Comparison of ENCODE assay signal across 15 cellular contexts in genomic region chr5:139415869-139416268, GRCh38. TPM values are rescaled to one million over a fixed set of nuclear protein-coding genes. Genes with fewer than 3 reads are reported as not detected.
DNase-seq lines count a peak whose midpoint lies in the region; ATAC-seq and TF ChIP-seq lines count a peak whose summit lies in the region.
"Had no signal": no experiment of that assay in that cellular context is flagged by ENCODE, and none has a peak within 500 bp of the region (broad histone marks: within the 10 kb centered on the region; RNA-seq: fewer than 3 reads in every experiment).

No MANE protein-coding gene starts in this region.

- no peak for TF ChIP-seq CTCF in right lobe of liver (IDR thresholded peaks at IDR 0.05)

- ATAC-seq in activated CD8-positive, alpha-beta memory T cell treated with anti-CD3 and anti-CD28 coated beads, Interleukin-2, amount 10 ng/mL, durations not matched to agents 7 days and 5 days = peak; percentile 38
- ATAC-seq in T-helper 17 cell = no peak
- no peak for ATAC-seq in stimulated activated naive CD8-positive, alpha-beta T cell treated with anti-CD3 and anti-CD28 coated beads, Interleukin-15, amount 100 ng/mL, for 72 hours
- ATAC-seq in right lobe of liver = no peak

- H3K4me3 Mint-ChIP-seq in activated CD8-positive, alpha-beta memory T cell treated with anti-CD3 and anti-CD28 coated beads, Interleukin-2, amount 10 ng/mL, durations not matched to agents 7 days and 5 days = peak overlapping the region; percentile 12
- H3K4me3 Mint-ChIP-seq in T-helper 17 cell = no peak overlapping the region
- H3K4me3 Mint-ChIP-seq in stimulated activated naive CD8-positive, alpha-beta T cell treated with anti-CD3 and anti-CD28 coated beads, Interleukin-15, amount 100 ng/mL, for 72 hours = peak overlapping the region; percentile 69 to 76

- no peaks in the 10 kb centered on the region for H3K36me3 ChIP-seq in right lobe of liver

- intact Hi-C loops in right lobe of liver (cut with DNase I) = no loop called here

- H3K9me3 ChIP-seq in T-helper 17 cell (ENCODE audit: control insufficient read depth, low read length, poor library complexity, severe bottlenecking) (no peaks in the 10 kb centered on the region), right lobe of liver (no peaks in the 10 kb centered on the region)

- TF ChIP-seq POLR2A in right lobe of liver (IDR thresholded peaks at IDR 0.05) = no peak

- no peak for DNase-seq in activated CD8-positive, alpha-beta memory T cell treated with anti-CD3 and anti-CD28 coated beads, Interleukin-2, amount 10 ng/mL, durations not matched to agents 7 days and 5 days
- DNase-seq in activated CD8-positive, alpha-beta memory T cell treated with anti-CD3 and anti-CD28 coated beads for 24 hours = no peak
- DNase-seq in T-helper 17 cell = no peak
- DNase-seq in epithelial cell of prostate (ENCODE audit: low read depth, low spot score) = no peak
- DNase-seq in stimulated activated naive CD8-positive, alpha-beta T cell treated with anti-CD3 and anti-CD28 coated beads, Interleukin-15, amount 100 ng/mL, for 72 hours = no peak
- DNase-seq in right lobe of liver = no peak
- no peak for DNase-seq in SIG-M5 treated with dmso at 0.1 percent for 504 hours (lab: John Stamatoyannopoulos, UW; ENCODE audit: unreplicated experiment)
- DNase-seq in putamen (ENCODE audit: low spot score) = no peak
- DNase-seq: central memory CD4-positive, alpha-beta T cell; NCI-H1048; NCI-H2227 treated with DMSO at 0.1 percent for 48 hours had no signal

- H3K27ac Mint-ChIP-seq in activated CD8-positive, alpha-beta memory T cell treated with anti-CD3 and anti-CD28 coated beads, Interleukin-2, amount 10 ng/mL, durations not matched to agents 7 days and 5 days = peak overlapping the region; percentile 89
- H3K27ac Mint-ChIP-seq in T-helper 17 cell = peak overlapping the region; percentile 61
- H3K27ac Mint-ChIP-seq in stimulated activated naive CD8-positive, alpha-beta T cell treated with anti-CD3 and anti-CD28 coated beads, Interleukin-15, amount 100 ng/mL, for 72 hours = peak overlapping the region; percentile 95 to 97

- CTCF ChIA-PET in activated CD8-positive, alpha-beta memory T cell treated with anti-CD3 and anti-CD28 coated beads, Interleukin-2, amount 10 ng/mL, durations not matched to agents 7 days and 5 days (lab: Charles Lee) = interaction anchor here (0.6 to 11.8 kb wide), 6 partner anchors 14 to 101 kb away, joined by 4 to 423 read pairs (median 6); partner anchors contain the start of genes DNAJC18 and SPATA24

- H3K9me3 Mint-ChIP-seq in activated CD8-positive, alpha-beta memory T cell treated with anti-CD3 and anti-CD28 coated beads, Interleukin-2, amount 10 ng/mL, durations not matched to agents 7 days and 5 days (ENCODE audit: low read depth) = no peaks in the 10 kb centered on the region
- no peaks in the 10 kb centered on the region for H3K9me3 Mint-ChIP-seq in stimulated activated naive CD8-positive, alpha-beta T cell treated with anti-CD3 and anti-CD28 coated beads, Interleukin-15, amount 100 ng/mL, for 72 hours

- peaks cover 68% of the 10 kb centered on the region for H3K4me1 Mint-ChIP-seq in activated CD8-positive, alpha-beta memory T cell treated with anti-CD3 and anti-CD28 coated beads, Interleukin-2, amount 10 ng/mL, durations not matched to agents 7 days and 5 days
- H3K4me1 Mint-ChIP-seq in T-helper 17 cell = peaks cover 17% of the 10 kb centered on the region
- peaks cover 56% of the 10 kb centered on the region for H3K4me1 Mint-ChIP-seq in stimulated activated naive CD8-positive, alpha-beta T cell treated with anti-CD3 and anti-CD28 coated beads, Interleukin-15, amount 100 ng/mL, for 72 hours

- no peaks in the 10 kb centered on the region for H3K4me1 ChIP-seq in right lobe of liver

- H3K27ac ChIP-seq in epithelial cell of prostate (peak overlapping the region; percentile 64), right lobe of liver (no peak overlapping the region)

- no peaks in the 10 kb centered on the region for H3K27me3 Mint-ChIP-seq in activated CD8-positive, alpha-beta memory T cell treated with anti-CD3 and anti-CD28 coated beads, Interleukin-2, amount 10 ng/mL, durations not matched to agents 7 days and 5 days
- H3K27me3 Mint-ChIP-seq in T-helper 17 cell = no peaks in the 10 kb centered on the region
- no peaks in the 10 kb centered on the region for H3K27me3 Mint-ChIP-seq in stimulated activated naive CD8-positive, alpha-beta T cell treated with anti-CD3 and anti-CD28 coated beads, Interleukin-15, amount 100 ng/mL, for 72 hours

- no peak overlapping the region for H3K4me3 ChIP-seq in right lobe of liver

- peaks cover 17% of the 10 kb centered on the region for H3K36me3 Mint-ChIP-seq in activated CD8-positive, alpha-beta memory T cell treated with anti-CD3 and anti-CD28 coated beads, Interleukin-2, amount 10 ng/mL, durations not matched to agents 7 days and 5 days
- peaks cover 3% of the 10 kb centered on the region for H3K36me3 Mint-ChIP-seq in T-helper 17 cell (ENCODE audit: low read depth)

- H3K27me3 ChIP-seq in right lobe of liver = no peaks in the 10 kb centered on the region

RNA-seq across cellular contexts. Expression of gene SPATA24, which starts 12.0 kb away (rescaled TPM):
- total RNA-seq in activated CD8-positive, alpha-beta memory T cell treated with anti-CD3 and anti-CD28 coated beads, Interleukin-2, amount 10 ng/mL, durations not matched to agents 7 days and 5 days = 1 to 10 TPM; 5.8 to 6.2 TPM
- 1 to 10 TPM; 3.8 to 4.1 TPM for total RNA-seq in T-helper 17 cell
- 1 to 10 TPM; 1.5 to 4.0 (median 2.6) TPM for total RNA-seq in right lobe of liver

RNA-seq across cellular contexts. Expression of gene PROB1, which starts 21.0 kb away (rescaled TPM):
- 10 to 100 TPM in 1 of 2 experiments, 1 to 10 TPM in 1; 6.3 to 10.9 TPM for total RNA-seq in activated CD8-positive, alpha-beta memory T cell treated with anti-CD3 and anti-CD28 coated beads, Interleukin-2, amount 10 ng/mL, durations not matched to agents 7 days and 5 days
- total RNA-seq in T-helper 17 cell (under 1 TPM; 0.57 to 0.72 TPM), right lobe of liver (under 1 TPM; 0.25 to 0.51 (median 0.41) TPM)

RNA-seq across cellular contexts. Expression of gene DNAJC18, which starts 23.5 kb away (rescaled TPM):
- 10 to 100 TPM in 1 of 2 experiments, 1 to 10 TPM in 1; 9.2 to 25.7 TPM for total RNA-seq in activated CD8-positive, alpha-beta memory T cell treated with anti-CD3 and anti-CD28 coated beads, Interleukin-2, amount 10 ng/mL, durations not matched to agents 7 days and 5 days
- total RNA-seq in T-helper 17 cell (1 to 10 TPM; 4.0 to 8.7 TPM), right lobe of liver (1 to 10 TPM in 2 of 6 experiments, under 1 TPM in 4; 0.37 to 2.9 (median 0.75) TPM)

RNA-seq across cellular contexts. Expression of gene MZB1, which starts 26.2 kb away (rescaled TPM):
- 10 to 100 TPM; 51.7 to 61.1 TPM for total RNA-seq in activated CD8-positive, alpha-beta memory T cell treated with anti-CD3 and anti-CD28 coated beads, Interleukin-2, amount 10 ng/mL, durations not matched to agents 7 days and 5 days
- total RNA-seq in T-helper 17 cell (1 to 10 TPM; 2.2 to 3.1 TPM), right lobe of liver (1 to 10 TPM in 3 of 6 experiments, under 1 TPM in 3; 0.37 to 5.1 (median 1.1) TPM)
- total RNA-seq: A673 had no signal

RNA-seq across cellular contexts. Expression of gene SLC23A1, which starts 32.8 kb away (rescaled TPM):
- 1 to 10 TPM; 1.9 to 2.5 TPM for total RNA-seq in activated CD8-positive, alpha-beta memory T cell treated with anti-CD3 and anti-CD28 coated beads, Interleukin-2, amount 10 ng/mL, durations not matched to agents 7 days and 5 days
- total RNA-seq in T-helper 17 cell (not detected), right lobe of liver (10 to 100 TPM; 11.7 to 51.0 (median 22.8) TPM)
- total RNA-seq: A673, glomerular endothelial cell, mononuclear cell, posterior vena cava had no signal

Comparison
In these comparisons a context has a peak if more than half of its experiments do, and no peak if none do; other contexts are left out.
1. RNA of gene PROB1, which starts 21.0 kb away (total RNA-seq): 6.3 to 10.9 TPM in activated CD8-positive, alpha-beta memory T cell treated with anti-CD3 and anti-CD28 coated beads, Interleukin-2, amount 10 ng/mL, durations not matched to agents 7 days and 5 days; 0.57 to 0.72 TPM in T-helper 17 cell and 0.25 to 0.51 TPM in right lobe of liver; every median in the first group is over 4 times any median in the second.
2. Peak in every context shown above with its lines, with median percentiles within 50 percentile points of each other: H3K27ac Mint-ChIP-seq.